In genomic region chr6:24504642-24505586, GRCh38 we compare ENCODE assay signal across 1 cellular context.
TF ChIP-seq lines count a peak whose summit lies in the region.

No MANE protein-coding gene starts in this region.

TF ChIP-seq in HepG2, 621 proteins besides CTCF, POLR2A, EP300 and RAD21 (continued from another document):
- peak; percentile 82 for TF ChIP-seq HOMEZ (CRISPR knock-in tag; IDR thresholded peaks at IDR 0.05; ENCODE audit: low read depth)
- no peak for TF ChIP-seq CBX2 (IDR thresholded peaks at IDR 0.05; ENCODE audit: low read depth, low read length)
- no peak for TF ChIP-seq CBX2 (CRISPR knock-in tag; IDR thresholded peaks at IDR 0.05; ENCODE audit: low read depth)
- TF ChIP-seq ZNF317 (CRISPR knock-in tag; IDR thresholded peaks at IDR 0.05), result peak; percentile 63
- 0 out of 2 replicates have a peak, but pooled peaks have one; percentile 33 for TF ChIP-seq NFIC (IDR thresholded peaks at IDR 0.05; ENCODE audit: low read length)
- TF ChIP-seq NCOA2 (CRISPR knock-in tag; IDR thresholded peaks at IDR 0.05), result peak; percentile 73
- TF ChIP-seq ZNF614 (CRISPR knock-in tag; IDR thresholded peaks at IDR 0.05; ENCODE audit: borderline replicate concordance), result peak; percentile 83; the same call in 1 of the 2 replicates
- TF ChIP-seq KLF11 (CRISPR knock-in tag; IDR thresholded peaks at IDR 0.05), result no peak; the same call in 1 of the 2 replicates
